Comparison of ENCODE assay signal across 14 cellular contexts in the genomic region with DNA sequence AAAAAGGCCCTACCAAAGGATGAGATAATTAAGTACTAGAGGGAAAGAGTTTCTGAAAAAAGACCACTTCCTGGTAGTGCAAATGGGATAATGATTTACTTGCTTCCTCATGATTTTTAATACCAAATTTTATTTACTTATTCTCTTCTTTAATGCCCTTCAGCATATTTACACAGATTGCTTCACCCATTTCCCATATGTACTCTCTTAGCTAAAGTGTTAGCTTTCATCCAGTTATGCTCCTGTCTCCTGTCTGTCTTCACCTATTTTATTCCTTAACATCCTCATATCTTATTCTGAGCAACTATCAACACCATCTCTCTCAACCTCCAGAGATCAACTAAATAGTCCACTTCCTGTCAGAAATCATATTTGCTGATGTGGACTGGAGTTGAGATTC.
DNase-seq lines count a peak whose midpoint lies in the region; ATAC-seq and TF ChIP-seq lines count a peak whose summit lies in the region.
"Had no signal": no experiment of that assay in that cellular context is flagged by ENCODE, and none has a peak within 500 bp of the region (broad histone marks: within the 10 kb centered on the region; RNA-seq: fewer than 3 reads in every experiment).

No MANE protein-coding gene starts in this region.

- H3K36me3 ChIP-seq in PC-9 (ENCODE audit: low read depth) = no peaks in the 10 kb centered on the region
- H3K36me3 ChIP-seq in transverse colon = no peaks in the 10 kb centered on the region
- H3K36me3 ChIP-seq: BLaER1 treated with 17β-estradiol and CSF1 and Interleukin-3, amounts not matched to agents 10 nM and 100 nM had no signal

- H3K27ac Mint-ChIP-seq in WTC11 = no peak overlapping the region
- H3K27ac Mint-ChIP-seq: CD4-positive, alpha-beta T cell had no signal

- no peak for TF ChIP-seq EP300 in transverse colon (IDR thresholded peaks at IDR 0.05; ENCODE audit: low read depth)

- intact Hi-C loops in PC-9 (cut with micrococcal nuclease; ENCODE audit: unreplicated experiment) = no loop called here
- intact Hi-C loops in transverse colon (cut with DNase I; ENCODE audit: low total_unique reads) = no loop called here

- no peak for TF ChIP-seq POLR2A in transverse colon (IDR thresholded peaks at IDR 0.05)

- H3K27me3 ChIP-seq in PC-9 (ENCODE audit: insufficient read depth, low read depth) (no peaks in the 10 kb centered on the region), foreskin keratinocyte (no peaks in the 10 kb centered on the region), transverse colon (no peaks in the 10 kb centered on the region)
- H3K27me3 ChIP-seq: BLaER1 treated with 17β-estradiol and CSF1 and Interleukin-3, amounts not matched to agents 10 nM and 100 nM had no signal

- in situ Hi-C loops in transverse colon (cut with MboI; ENCODE audit: low pct_ligation_motif_present in 1 of 4, low pct_unique_long_range_greater_than_20kb in 1 of 4, low sequenced_read_pairs in 3 of 4) = loop anchor here in 1 of 4 donors (25.0 kb wide), 1 partner anchor 100 kb away; no protein-coding TSS in a partner anchor

- H3K4me1 ChIP-seq in PC-9 (replicated peaks; ENCODE audit: insufficient read depth) (peaks cover 40% of the 10 kb centered on the region), foreskin keratinocyte (peaks cover 32% of the 10 kb centered on the region), transverse colon (peaks cover 0 to 6% (median 1%) of the 10 kb centered on the region in 4 donors)

- peaks cover 4% of the 10 kb centered on the region; the same call in 1 of the 2 replicates for H3K9me3 ChIP-seq in PC-9 (ENCODE audit: insufficient read depth, low read depth)
- no peaks in the 10 kb centered on the region for H3K9me3 ChIP-seq in transverse colon
- H3K9me3 ChIP-seq: BLaER1 treated with 17β-estradiol and CSF1 and Interleukin-3, amounts not matched to agents 10 nM and 100 nM had no signal

- no peak for ATAC-seq in WTC11
- ATAC-seq in foreskin keratinocyte = no peak
- ATAC-seq in GM18861 (IDR thresholded peaks at IDR 0.05; ENCODE audit: unreplicated experiment) = no peak

- CTCF ChIA-PET in PC-9 (lab: Charles Lee) = no interaction called here
- CTCF ChIA-PET in WTC11 (lab: Charles Lee) = no interaction called here

- no peak overlapping the region for H2AFZ ChIP-seq in PC-9
- H2AFZ ChIP-seq: GM23248 had no signal

- POLR2A ChIA-PET in PC-9 (lab: Charles Lee; ENCODE audit: unreplicated experiment) = interaction anchor here (0.6 kb wide), 1 partner anchor 22 kb away, joined by 6 read pairs; no protein-coding TSS in a partner anchor
- POLR2A ChIA-PET in WTC11 (lab: Charles Lee) = no interaction called here

- no peak overlapping the region for H3K4me3 Mint-ChIP-seq in WTC11
- H3K4me3 Mint-ChIP-seq: CD4-positive, alpha-beta T cell; IgD-negative memory B cell had no signal

- no peaks in the 10 kb centered on the region for H3K9me2 ChIP-seq in PC-9 (ENCODE audit: insufficient read depth)

- peaks cover 27% of the 10 kb centered on the region for H3F3A ChIP-seq in PC-9 (ENCODE audit: insufficient read depth, low read depth)

- H3K4me2 ChIP-seq in PC-9 = no peak overlapping the region

- DNase-seq in NCI-H2196 treated with DMSO at 0.1 percent for 48 hours (lab: John Stamatoyannopoulos, UW; ENCODE audit: unreplicated experiment) = peak; percentile 15
- DNase-seq in NCI-H2196 (lab: John Stamatoyannopoulos, UW; ENCODE audit: unreplicated experiment) = no peak
- peak; percentile 69 for DNase-seq in LNCaP clone FGC (ENCODE audit: low read depth)
- no peak for DNase-seq in PC-9
- no peak for DNase-seq in WTC11 (ENCODE audit: low spot score)
- no peak for DNase-seq in foreskin keratinocyte
- DNase-seq in transverse colon = no peak
- DNase-seq: 8988T; ACHN; CD4-positive, alpha-beta T cell; GM23248 had no signal

- no peaks in the 10 kb centered on the region for H3K4me1 Mint-ChIP-seq in WTC11

- peaks cover 64% of the 10 kb centered on the region for H3K9me3 Mint-ChIP-seq in WTC11
- H3K9me3 Mint-ChIP-seq: CD4-positive, alpha-beta T cell had no signal

- no peaks in the 10 kb centered on the region for H4K20me1 ChIP-seq in PC-9 (ENCODE audit: insufficient read depth)
- H4K20me1 ChIP-seq: BLaER1 treated with 17β-estradiol and CSF1 and Interleukin-3, amounts not matched to agents 10 nM and 100 nM had no signal

- no TSS peak for BruUV-seq in PC-9 (replicated peaks; lab: Mats Ljungman, UMichigan)

- TF ChIP-seq CTCF in LNCaP clone FGC (IDR thresholded peaks at IDR 0.05; ENCODE audit: control insufficient read depth, extremely low read depth, insufficient read depth) (no peak), PC-9 (conservative IDR thresholded peaks at IDR 0.05) (no peak), WTC11 (IDR thresholded peaks at IDR 0.05) (no peak), foreskin keratinocyte (conservative IDR thresholded peaks at IDR 0.05) (no peak), transverse colon (IDR thresholded peaks at IDR 0.05) (no peak)

- H3K79me2 ChIP-seq in PC-9 (ENCODE audit: low read depth) = no peaks in the 10 kb centered on the region

- H3K4me3 ChIP-seq in LNCaP clone FGC (ENCODE audit: low read depth, low read length) = no peak overlapping the region
- H3K4me3 ChIP-seq in PC-9 = no peak overlapping the region
- H3K4me3 ChIP-seq in transverse colon = no peak overlapping the region
- H3K4me3 ChIP-seq: BLaER1 treated with 17β-estradiol and CSF1 and Interleukin-3, amounts not matched to agents 10 nM and 100 nM; GM23248 had no signal

- no peaks in the 10 kb centered on the region for H3K27me3 Mint-ChIP-seq in WTC11 (ENCODE audit: low read depth)
- H3K27me3 Mint-ChIP-seq: CD4-positive, alpha-beta T cell; IgD-negative memory B cell had no signal

- peak overlapping the region; percentile 98 for H3K27ac ChIP-seq in PC-9
- no peak overlapping the region for H3K27ac ChIP-seq in foreskin keratinocyte
- no peak overlapping the region for H3K27ac ChIP-seq in transverse colon
- H3K27ac ChIP-seq: BLaER1 treated with 17β-estradiol and CSF1 and Interleukin-3, amounts not matched to agents 10 nM and 100 nM; GM23248 had no signal

- H3K36me3 Mint-ChIP-seq in WTC11 = peaks cover 29% of the 10 kb centered on the region
- H3K36me3 Mint-ChIP-seq: IgD-negative memory B cell had no signal

TF ChIP-seq in WTC11, 78 proteins besides CTCF, POLR2A, EP300 and RAD21:
- no peak for TF ChIP-seq ZNF232 (CRISPR knock-in tag; IDR thresholded peaks at IDR 0.05)
- TF ChIP-seq JUN (CRISPR knock-in tag; IDR thresholded peaks at IDR 0.05) = no peak
- TF ChIP-seq CREB1 (CRISPR knock-in tag; IDR thresholded peaks at IDR 0.05) = no peak
- no peak for TF ChIP-seq IRF2 (CRISPR knock-in tag; IDR thresholded peaks at IDR 0.05; ENCODE audit: borderline replicate concordance, low read depth)
- TF ChIP-seq, protein P1, sequence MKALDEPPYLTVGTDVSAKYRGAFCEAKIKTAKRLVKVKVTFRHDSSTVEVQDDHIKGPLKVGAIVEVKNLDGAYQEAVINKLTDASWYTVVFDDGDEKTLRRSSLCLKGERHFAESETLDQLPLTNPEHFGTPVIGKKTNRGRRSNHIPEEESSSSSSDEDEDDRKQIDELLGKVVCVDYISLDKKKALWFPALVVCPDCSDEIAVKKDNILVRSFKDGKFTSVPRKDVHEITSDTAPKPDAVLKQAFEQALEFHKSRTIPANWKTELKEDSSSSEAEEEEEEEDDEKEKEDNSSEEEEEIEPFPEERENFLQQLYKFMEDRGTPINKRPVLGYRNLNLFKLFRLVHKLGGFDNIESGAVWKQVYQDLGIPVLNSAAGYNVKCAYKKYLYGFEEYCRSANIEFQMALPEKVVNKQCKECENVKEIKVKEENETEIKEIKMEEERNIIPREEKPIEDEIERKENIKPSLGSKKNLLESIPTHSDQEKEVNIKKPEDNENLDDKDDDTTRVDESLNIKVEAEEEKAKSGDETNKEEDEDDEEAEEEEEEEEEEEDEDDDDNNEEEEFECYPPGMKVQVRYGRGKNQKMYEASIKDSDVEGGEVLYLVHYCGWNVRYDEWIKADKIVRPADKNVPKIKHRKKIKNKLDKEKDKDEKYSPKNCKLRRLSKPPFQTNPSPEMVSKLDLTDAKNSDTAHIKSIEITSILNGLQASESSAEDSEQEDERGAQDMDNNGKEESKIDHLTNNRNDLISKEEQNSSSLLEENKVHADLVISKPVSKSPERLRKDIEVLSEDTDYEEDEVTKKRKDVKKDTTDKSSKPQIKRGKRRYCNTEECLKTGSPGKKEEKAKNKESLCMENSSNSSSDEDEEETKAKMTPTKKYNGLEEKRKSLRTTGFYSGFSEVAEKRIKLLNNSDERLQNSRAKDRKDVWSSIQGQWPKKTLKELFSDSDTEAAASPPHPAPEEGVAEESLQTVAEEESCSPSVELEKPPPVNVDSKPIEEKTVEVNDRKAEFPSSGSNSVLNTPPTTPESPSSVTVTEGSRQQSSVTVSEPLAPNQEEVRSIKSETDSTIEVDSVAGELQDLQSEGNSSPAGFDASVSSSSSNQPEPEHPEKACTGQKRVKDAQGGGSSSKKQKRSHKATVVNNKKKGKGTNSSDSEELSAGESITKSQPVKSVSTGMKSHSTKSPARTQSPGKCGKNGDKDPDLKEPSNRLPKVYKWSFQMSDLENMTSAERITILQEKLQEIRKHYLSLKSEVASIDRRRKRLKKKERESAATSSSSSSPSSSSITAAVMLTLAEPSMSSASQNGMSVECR (CRISPR knock-in tag; IDR thresholded peaks at IDR 0.05; ENCODE audit: borderline replicate concordance) = no peak

Comparison
In these comparisons a context has a peak if more than half of its experiments do, and no peak if none do; other contexts are left out.
1. DNase-seq: peak in NCI-H2196 treated with DMSO at 0.1 percent for 48 hours (single experiment) and LNCaP clone FGC (single experiment); none in NCI-H2196 (single experiment), PC-9 (0 of 2), WTC11 (single experiment), foreskin keratinocyte (0 of 2) and transverse colon (single experiment).